ENCODE assay signal across 9 cellular contexts in genomic region chr12:80412343-80412953, GRCh38. TPM values are rescaled to one million over a fixed set of nuclear protein-coding genes. Genes with fewer than 3 reads are reported as not detected.
DNase-seq lines count a peak whose midpoint lies in the region; ATAC-seq and TF ChIP-seq lines count a peak whose summit lies in the region.
"Had no signal": no experiment of that assay in that cellular context is flagged by ENCODE, and none has a peak within 500 bp of the region (broad histone marks: within the 10 kb centered on the region; RNA-seq: fewer than 3 reads in every experiment).

No MANE protein-coding gene starts in this region.

- H3K4me3 ChIP-seq in parathyroid adenoma (ENCODE audit: low read depth, low read length): no peak overlapping the region

- H3K9ac ChIP-seq in parathyroid adenoma: no peak overlapping the region

- no peak overlapping the region for H2AFZ ChIP-seq in parathyroid adenoma

- no peak overlapping the region for H3K4me2 ChIP-seq in parathyroid adenoma (ENCODE audit: low read length)

- peak; percentile 77 for ATAC-seq in HG02623 (IDR thresholded peaks at IDR 0.05; ENCODE audit: unreplicated experiment)

- no peaks in the 10 kb centered on the region for H3K36me3 ChIP-seq in parathyroid adenoma (ENCODE audit: control insufficient read depth, insufficient read depth, low read length)

- H3K27me3 ChIP-seq in parathyroid adenoma (ENCODE audit: control insufficient read depth, insufficient read depth, low read length): no peaks in the 10 kb centered on the region

- peak; percentile 82 for TF ChIP-seq CTCF in parathyroid adenoma (IDR thresholded peaks at IDR 0.05)

- DNase-seq in SIG-M5 treated with dmso at 0.1 percent for 504 hours (lab: John Stamatoyannopoulos, UW; ENCODE audit: unreplicated experiment) (peak; percentile 70), SIG-M5 (lab: John Stamatoyannopoulos, UW) (no peak), NCI-H1048 (lab: John Stamatoyannopoulos, UW) (peak; percentile 52), SK-N-DZ (ENCODE audit: low spot score) (peak; percentile 62), fibroblast of peridontal ligament (ENCODE audit: extremely low read depth) (peak; percentile 84), posterior vena cava (ENCODE audit: low spot score) (no peak)
- DNase-seq: activated naive CD8-positive, alpha-beta T cell treated with anti-CD3 and anti-CD28 coated beads, Interleukin-2, amount 10 ng/mL, durations not matched to agents 7 days and 5 days had no signal

- intact Hi-C loops in posterior vena cava (cut with DNase I): loop anchor here in 1 of 2 donors (5.0 to 10.0 kb wide), 2 partner anchors 220 to 352 kb away; no protein-coding TSS in a partner anchor

- no peak overlapping the region for H3K27ac ChIP-seq in parathyroid adenoma

- H3K9me3 ChIP-seq in parathyroid adenoma (ENCODE audit: control insufficient read depth, low read length): no peaks in the 10 kb centered on the region

- H3K79me2 ChIP-seq in parathyroid adenoma: no peaks in the 10 kb centered on the region

- no peaks in the 10 kb centered on the region for H3K4me1 ChIP-seq in parathyroid adenoma

RNA-seq across cellular contexts. Expression of gene PTPRQ, which starts 31.6 kb away (rescaled TPM):
- not detected in 2 replicates for polyA plus RNA-seq in SK-N-DZ (2014; cell fraction: cytosol; rRNA removed)
- polyA plus RNA-seq in SK-N-DZ (2014; cell fraction: nucleus; rRNA removed): 0.04 TPM in 1 of 2 replicates, not detected in the other
- total RNA-seq in posterior vena cava: 1 to 10 TPM in 1 of 2 donors, under 1 TPM in 1; 0.67 to 1.5 TPM
- total RNA-seq: activated naive CD8-positive, alpha-beta T cell treated with anti-CD3 and anti-CD28 coated beads, Interleukin-2, amount 10 ng/mL, durations not matched to agents 7 days and 5 days had no signal

Comparison
In these comparisons a context has a peak if more than half of its experiments do, and no peak if none do; other contexts are left out.
1. DNase-seq: peak in SIG-M5 treated with dmso at 0.1 percent for 504 hours (single experiment), NCI-H1048 (single experiment), SK-N-DZ (single experiment) and fibroblast of peridontal ligament (single experiment); none in SIG-M5 (single experiment) and posterior vena cava (single experiment).